Comparison of ENCODE assay signal across 17 cellular contexts in genomic region chr12:112087851-112088250, GRCh38.
"Had no signal": no experiment of that assay in that cellular context is flagged by ENCODE, and none has a peak within 500 bp of the region (broad histone marks: within the 10 kb centered on the region; RNA-seq: fewer than 3 reads in every experiment).

No MANE protein-coding gene starts in this region.

- H3K4me1 ChIP-seq: ascending aorta, colonic mucosa had no signal

- H3K27me3 ChIP-seq: ascending aorta, colonic mucosa, ovary, upper lobe of right lung had no signal

- DNase-seq: activated CD4-positive, alpha-beta T cell treated with anti-CD3 and anti-CD28 coated beads for 4 hours; activated effector memory CD4-positive, alpha-beta T cell treated with Interleukin-2 at 50 U/mL for 16 hours; activated naive CD8-positive, alpha-beta T cell treated with anti-CD3 and anti-CD28 coated beads, Interleukin-2, amount 10 ng/mL, durations not matched to agents 7 days and 5 days; activated T-cell treated with anti-CD3 and anti-CD28 coated beads for 4 hours; colonic mucosa; foreskin melanocyte; head of caudate nucleus; left cardiac atrium; ovary; stimulated activated CD4-positive, alpha-beta T cell treated with anti-CD3 and anti-CD28 coated beads, Interleukin-2, amount 100 ng/mL, for 48 hours; stimulated activated naive CD4-positive, alpha-beta T cell treated with Interleukin-2 at 50 U/mL for 16 hours; SW 1271; T1000; upper lobe of right lung had no signal

- H3K9me3 Mint-ChIP-seq: activated naive CD8-positive, alpha-beta T cell treated with anti-CD3 and anti-CD28 coated beads, Interleukin-2, amount 10 ng/mL, durations not matched to agents 7 days and 5 days; neural crest cell had no signal

- H3K27me3 Mint-ChIP-seq: activated naive CD8-positive, alpha-beta T cell treated with anti-CD3 and anti-CD28 coated beads, Interleukin-2, amount 10 ng/mL, durations not matched to agents 7 days and 5 days had no signal

- H3K4me3 ChIP-seq: ascending aorta, colonic mucosa, lung, ovary, upper lobe of right lung had no signal

- H3K36me3 ChIP-seq: ovary had no signal

- H3K4me1 Mint-ChIP-seq: neural crest cell had no signal

- H3K9me3 ChIP-seq: ascending aorta, colonic mucosa, ovary, upper lobe of right lung had no signal

- H3K4me3 Mint-ChIP-seq: activated naive CD8-positive, alpha-beta T cell treated with anti-CD3 and anti-CD28 coated beads, Interleukin-2, amount 10 ng/mL, durations not matched to agents 7 days and 5 days; neural crest cell had no signal

- H3K27ac ChIP-seq: ascending aorta, colonic mucosa, ovary, upper lobe of right lung had no signal

- H3K27ac Mint-ChIP-seq: activated naive CD8-positive, alpha-beta T cell treated with anti-CD3 and anti-CD28 coated beads, Interleukin-2, amount 10 ng/mL, durations not matched to agents 7 days and 5 days had no signal

- ATAC-seq: left cardiac atrium, upper lobe of right lung had no signal
